ENCODE assay signal across 8 cellular contexts in the genomic region with DNA sequence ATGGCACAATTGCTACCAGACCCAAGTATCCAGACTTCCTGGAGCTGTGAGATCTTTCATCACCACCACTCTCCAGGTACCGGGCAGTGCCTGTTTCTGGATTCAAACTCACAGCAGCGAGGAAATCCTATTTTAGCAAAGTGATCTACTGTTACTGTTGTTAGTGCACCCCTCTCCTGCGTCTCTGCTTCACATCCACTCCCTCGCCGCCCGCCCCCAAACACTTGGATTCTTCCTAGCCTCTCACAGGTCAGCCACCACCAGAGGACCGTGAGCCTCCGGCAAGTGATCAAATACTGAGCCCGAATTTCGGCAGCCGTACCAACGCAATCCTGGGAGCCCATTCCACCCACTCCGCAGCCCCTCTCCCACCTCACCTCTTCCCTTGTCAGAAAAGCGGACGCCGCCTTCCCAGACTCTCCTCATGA. TPM values are rescaled to one million over a fixed set of nuclear protein-coding genes. Genes with fewer than 3 reads are reported as not detected.
DNase-seq lines count a peak whose midpoint lies in the region; ATAC-seq and TF ChIP-seq lines count a peak whose summit lies in the region.

No MANE protein-coding gene starts in this region.

- TF ChIP-seq CTCF in C4-2B (conservative IDR thresholded peaks at IDR 0.05) (no peak), fibroblast of mammary gland (conservative IDR thresholded peaks at IDR 0.05; ENCODE audit: control insufficient read depth, insufficient read depth, low read depth, low read length) (peak; percentile 2)

- peak overlapping the region; percentile 98 for H3K4me3 ChIP-seq in fibroblast of mammary gland (ENCODE audit: control insufficient read depth, low read depth, low read length)

- peaks cover 59% of the 10 kb centered on the region for H3K4me1 Mint-ChIP-seq in activated T-helper 1 cell treated with anti-CD3 and anti-CD28 coated beads, Interleukin-12 subunit alpha, Interleukin-12 subunit beta, Interleukin-2, Interleukin-4 antibody, amounts not matched to agents 30 ng/mL and 10 ng/mL and 1 ng/mL, durations not matched to agents 14 hours and 24 hours and 36 hours (ENCODE audit: low read depth)
- H3K4me1 Mint-ChIP-seq in naive thymus-derived CD8-positive, alpha-beta T cell = peaks cover 29 to 66% (median 56%) of the 10 kb centered on the region in 4 donors

- no peaks in the 10 kb centered on the region for H3K27me3 Mint-ChIP-seq in activated T-helper 1 cell treated with anti-CD3 and anti-CD28 coated beads, Interleukin-12 subunit alpha, Interleukin-12 subunit beta, Interleukin-2, Interleukin-4 antibody, amounts not matched to agents 30 ng/mL and 10 ng/mL and 1 ng/mL, durations not matched to agents 14 hours and 24 hours and 36 hours (ENCODE audit: insufficient read depth)
- H3K27me3 Mint-ChIP-seq in naive thymus-derived CD8-positive, alpha-beta T cell = no peaks in the 10 kb centered on the region

- ATAC-seq in GM19025 (IDR thresholded peaks at IDR 0.05; ENCODE audit: low read depth, unreplicated experiment) (peak; percentile 28), HG03159 (IDR thresholded peaks at IDR 0.05; ENCODE audit: unreplicated experiment) (peak; percentile 43)
- peak; percentile 63 to 67 for ATAC-seq in naive thymus-derived CD8-positive, alpha-beta T cell

- POLR2A ChIA-PET in naive thymus-derived CD8-positive, alpha-beta T cell (lab: Charles Lee) = interaction anchor here (0.6 to 3.0 kb wide), 19 partner anchors 8 to 879 kb away, joined by 3 to 96 read pairs (median 5); partner anchors contain the start of genes SMCHD1 and TGIF1

- H3K27ac Mint-ChIP-seq in activated T-helper 1 cell treated with anti-CD3 and anti-CD28 coated beads, Interleukin-12 subunit alpha, Interleukin-12 subunit beta, Interleukin-2, Interleukin-4 antibody, amounts not matched to agents 30 ng/mL and 10 ng/mL and 1 ng/mL, durations not matched to agents 14 hours and 24 hours and 36 hours = peak overlapping the region; percentile 97
- peak overlapping the region; percentile 95 to 100 (median 99) for H3K27ac Mint-ChIP-seq in naive thymus-derived CD8-positive, alpha-beta T cell

- H3K4me3 Mint-ChIP-seq in activated T-helper 1 cell treated with anti-CD3 and anti-CD28 coated beads, Interleukin-12 subunit alpha, Interleukin-12 subunit beta, Interleukin-2, Interleukin-4 antibody, amounts not matched to agents 30 ng/mL and 10 ng/mL and 1 ng/mL, durations not matched to agents 14 hours and 24 hours and 36 hours = peak overlapping the region; percentile 97
- peak overlapping the region; percentile 93 to 100 (median 98) for H3K4me3 Mint-ChIP-seq in naive thymus-derived CD8-positive, alpha-beta T cell

- peak overlapping the region; percentile 89 for H3K27ac ChIP-seq in C4-2B
- peak overlapping the region; percentile 95 for H3K27ac ChIP-seq in temporal lobe (ENCODE audit: low read depth, low read length)

- no peaks in the 10 kb centered on the region for H3K9me3 Mint-ChIP-seq in activated T-helper 1 cell treated with anti-CD3 and anti-CD28 coated beads, Interleukin-12 subunit alpha, Interleukin-12 subunit beta, Interleukin-2, Interleukin-4 antibody, amounts not matched to agents 30 ng/mL and 10 ng/mL and 1 ng/mL, durations not matched to agents 14 hours and 24 hours and 36 hours
- H3K9me3 Mint-ChIP-seq in naive thymus-derived CD8-positive, alpha-beta T cell = no peaks in the 10 kb centered on the region

- H3K36me3 Mint-ChIP-seq in activated T-helper 1 cell treated with anti-CD3 and anti-CD28 coated beads, Interleukin-12 subunit alpha, Interleukin-12 subunit beta, Interleukin-2, Interleukin-4 antibody, amounts not matched to agents 30 ng/mL and 10 ng/mL and 1 ng/mL, durations not matched to agents 14 hours and 24 hours and 36 hours (ENCODE audit: low read depth) = peaks cover 25% of the 10 kb centered on the region
- peaks cover 0 to 19% (median 10%) of the 10 kb centered on the region in 3 donors for H3K36me3 Mint-ChIP-seq in naive thymus-derived CD8-positive, alpha-beta T cell

- DNase-seq in NOMO-1 treated with DMSO at 0.1 percent for 48 hours (lab: John Stamatoyannopoulos, UW; ENCODE audit: unreplicated experiment) (peak; percentile 67), fibroblast of mammary gland (ENCODE audit: low read depth) (peak; percentile 61)
- DNase-seq in activated T-helper 1 cell treated with anti-CD3 and anti-CD28 coated beads, Interleukin-12 subunit alpha, Interleukin-12 subunit beta, Interleukin-2, Interleukin-4 antibody, amounts not matched to agents 30 ng/mL and 10 ng/mL and 1 ng/mL, durations not matched to agents 14 hours and 24 hours and 36 hours (ENCODE audit: low spot score) = peak; percentile 40
- DNase-seq in naive thymus-derived CD8-positive, alpha-beta T cell = peak in 6 of 10 donors; percentile 29 to 82 (median 41)

- intact Hi-C loops in activated T-helper 1 cell treated with anti-CD3 and anti-CD28 coated beads, Interleukin-12 subunit alpha, Interleukin-12 subunit beta, Interleukin-2, Interleukin-4 antibody, amounts not matched to agents 30 ng/mL and 10 ng/mL and 1 ng/mL, durations not matched to agents 14 hours and 24 hours and 36 hours (cut with micrococcal nuclease) = loop anchor here (1.0 to 10.0 kb wide), 10 partner anchors 35 to 1758 kb away; partner anchors contain the start of genes MYL12A, MYL12B, SMCHD1 and TGIF1

RNA-seq across cellular contexts. Expression of gene METTL4, which starts 0.5 kb away (rescaled TPM):
- 15.0 and 26.2 TPM in 2 replicates for total RNA-seq in activated T-helper 1 cell treated with anti-CD3 and anti-CD28 coated beads, Interleukin-12 subunit alpha, Interleukin-12 subunit beta, Interleukin-2, Interleukin-4 antibody, amounts not matched to agents 30 ng/mL and 10 ng/mL and 1 ng/mL, durations not matched to agents 14 hours and 24 hours and 36 hours
- 10 to 100 TPM; 40.6 to 41.6 TPM for total RNA-seq in naive thymus-derived CD8-positive, alpha-beta T cell
- polyA plus RNA-seq in naive thymus-derived CD8-positive, alpha-beta T cell = 10 to 100 TPM; 14.7 to 17.5 (median 16.9) TPM
- total RNA-seq in temporal lobe = 14.8 TPM

RNA-seq across cellular contexts. Expression of gene NDC80, which starts 0.6 kb away (rescaled TPM):
- 41.2 and 42.6 TPM in 2 replicates for total RNA-seq in activated T-helper 1 cell treated with anti-CD3 and anti-CD28 coated beads, Interleukin-12 subunit alpha, Interleukin-12 subunit beta, Interleukin-2, Interleukin-4 antibody, amounts not matched to agents 30 ng/mL and 10 ng/mL and 1 ng/mL, durations not matched to agents 14 hours and 24 hours and 36 hours
- 1 to 10 TPM; 3.2 to 3.3 TPM for total RNA-seq in naive thymus-derived CD8-positive, alpha-beta T cell
- polyA plus RNA-seq in naive thymus-derived CD8-positive, alpha-beta T cell = 1 to 10 TPM; 1.7 to 2.9 (median 1.9) TPM
- total RNA-seq in temporal lobe = 3.4 TPM

Comparison
In these comparisons a context has a peak if more than half of its experiments do, and no peak if none do; other contexts are left out.
1. Peak in every context shown above with its lines: DNase-seq, ATAC-seq, H3K4me3 ChIP-seq and H3K27ac ChIP-seq.